Comparison of ENCODE assay signal across 20 cellular contexts in genomic region chr20:61513124-61514017, GRCh38.
"Had no signal": no experiment of that assay in that cellular context is flagged by ENCODE, and none has a peak within 500 bp of the region (broad histone marks: within the 10 kb centered on the region; RNA-seq: fewer than 3 reads in every experiment).

No MANE protein-coding gene starts in this region.

- H3K27ac Mint-ChIP-seq: natural killer cell treated with Interleukin-12 subunit alpha and Interleukin-12 subunit beta and Interleukin-15 and Interleukin-18, amount 100 ng/mL, for 72 hours; stimulated activated effector memory CD8-positive, alpha-beta T cell treated with anti-CD3 and anti-CD28 coated beads, Interleukin-12 subunit alpha, Interleukin-12 subunit beta, amount 100 ng/mL, for 72 hours had no signal

- H3K9me3 ChIP-seq: colonic mucosa, esophagus squamous epithelium, gastroesophageal sphincter, neutrophil, right atrium auricular region, tibial artery, upper lobe of left lung, vagina had no signal

- ATAC-seq: gastroesophageal sphincter; left lobe of liver; natural killer cell treated with Interleukin-12 subunit alpha and Interleukin-12 subunit beta and Interleukin-15 and Interleukin-18, amount 100 ng/mL, for 72 hours; stimulated activated effector memory CD8-positive, alpha-beta T cell treated with anti-CD3 and anti-CD28 coated beads, Interleukin-12 subunit alpha, Interleukin-12 subunit beta, amount 100 ng/mL, for 72 hours; stimulated activated naive CD8-positive, alpha-beta T cell treated with anti-CD3 and anti-CD28 coated beads, Interleukin-15, Interleukin-2, amounts not matched to agents 100 U/mL and 50 U/mL, for 24 hours had no signal

- H3K4me3 ChIP-seq: colonic mucosa, esophagus squamous epithelium, gastroesophageal sphincter, right atrium auricular region, tibial artery, upper lobe of left lung, vagina had no signal

- H3K36me3 Mint-ChIP-seq: natural killer cell treated with Interleukin-12 subunit alpha and Interleukin-12 subunit beta and Interleukin-15 and Interleukin-18, amount 100 ng/mL, for 72 hours; stimulated activated effector memory CD8-positive, alpha-beta T cell treated with anti-CD3 and anti-CD28 coated beads, Interleukin-12 subunit alpha, Interleukin-12 subunit beta, amount 100 ng/mL, for 72 hours had no signal

- H3K27ac ChIP-seq: colonic mucosa, esophagus squamous epithelium, gastroesophageal sphincter, neutrophil, right atrium auricular region, tibial artery, upper lobe of left lung, vagina had no signal

- DNase-seq: colonic mucosa; dermis blood vessel endothelial cell; esophagus squamous epithelium; foreskin fibroblast; glutamatergic neuron; islet precursor cell; midbrain; small intestine; stimulated activated CD4-positive, alpha-beta T cell treated with anti-CD3 and anti-CD28 coated beads, Interleukin-2, amount 100 ng/mL, for 48 hours; stimulated activated CD8-positive, alpha-beta memory T cell treated with anti-CD3 and anti-CD28 coated beads, Interleukin-4, amount 100 ng/mL, for 48 hours; stimulated activated naive CD8-positive, alpha-beta T cell treated with anti-CD3 and anti-CD28 coated beads, Interleukin-15, Interleukin-2, amounts not matched to agents 100 U/mL and 50 U/mL, for 24 hours; tibial artery; upper lobe of left lung had no signal

- H3K4me1 ChIP-seq: colonic mucosa, esophagus squamous epithelium, right atrium auricular region, tibial artery, upper lobe of left lung, vagina had no signal

- H3K36me3 ChIP-seq: colonic mucosa, esophagus squamous epithelium, gastroesophageal sphincter, neutrophil, right atrium auricular region, tibial artery, upper lobe of left lung, vagina had no signal

- H3K27me3 ChIP-seq: colonic mucosa, neutrophil, right atrium auricular region, upper lobe of left lung, vagina had no signal

- H3K9me3 Mint-ChIP-seq: stimulated activated effector memory CD8-positive, alpha-beta T cell treated with anti-CD3 and anti-CD28 coated beads, Interleukin-12 subunit alpha, Interleukin-12 subunit beta, amount 100 ng/mL, for 72 hours had no signal
